Comparison of ENCODE assay signal across 16 cellular contexts in genomic region chr18:21634588-21635199, GRCh38. TPM values are rescaled to one million over a fixed set of nuclear protein-coding genes. Genes with fewer than 3 reads are reported as not detected.
A peak's percentile ranks its signal among the peaks of the same experiment; 100 is the strongest.
DNase-seq lines count a peak whose midpoint lies in the region; ATAC-seq, FAIRE-seq and TF ChIP-seq lines count a peak whose summit lies in the region.
"Had no signal": no experiment of that assay in that cellular context is flagged by ENCODE, and none has a peak within 500 bp of the region (broad histone marks: within the 10 kb centered on the region; RNA-seq: fewer than 3 reads in every experiment).

No MANE protein-coding gene starts in this region.

- H3K4me1 ChIP-seq in cardiac muscle cell (ENCODE audit: low read depth) (no peaks in the 10 kb centered on the region), right atrium auricular region (no peaks in the 10 kb centered on the region)

- no peaks in the 10 kb centered on the region for H3K27me3 Mint-ChIP-seq in activated B cell treated with CpG ODN at 0.5 μM for 24 hours
- H3K27me3 Mint-ChIP-seq in memory B cell: no peaks in the 10 kb centered on the region
- H3K27me3 Mint-ChIP-seq: CD4-positive, alpha-beta memory T cell had no signal

- CTCF ChIA-PET in activated B cell treated with CpG ODN at 0.5 μM for 24 hours (lab: Charles Lee): no interaction called here

- POLR2A ChIA-PET in activated B cell treated with CpG ODN at 0.5 μM for 24 hours (lab: Charles Lee): interaction anchor here (0.7 kb wide), 1 partner anchor 105 kb away, joined by 6 read pairs; no protein-coding TSS in a partner anchor

- H3K4me1 Mint-ChIP-seq in activated B cell treated with CpG ODN at 0.5 μM for 24 hours (peaks cover 18% of the 10 kb centered on the region), memory B cell (peaks cover 15% of the 10 kb centered on the region)
- H3K4me1 Mint-ChIP-seq: H9 had no signal

- H3K27me3 ChIP-seq in cardiac muscle cell (no peaks in the 10 kb centered on the region), right atrium auricular region (no peaks in the 10 kb centered on the region)

- ATAC-seq in activated B cell treated with CpG ODN at 0.5 μM for 24 hours (ENCODE audit: low read depth) (no peak), memory B cell (ENCODE audit: low read depth) (no peak)

- H3K36me3 Mint-ChIP-seq in activated B cell treated with CpG ODN at 0.5 μM for 24 hours (ENCODE audit: low read depth) (peaks cover 36% of the 10 kb centered on the region), memory B cell (no peaks in the 10 kb centered on the region)

- no peak overlapping the region for H3K4me3 ChIP-seq in cardiac muscle cell
- H3K4me3 ChIP-seq in right atrium auricular region: no peak overlapping the region

- TF ChIP-seq CTCF in cardiac muscle cell (IDR thresholded peaks at IDR 0.05; ENCODE audit: low read depth, low read length) (no peak), right atrium auricular region (IDR thresholded peaks at IDR 0.05) (no peak), activated B cell treated with CpG ODN at 0.5 μM for 24 hours (IDR thresholded peaks at IDR 0.05) (no peak), GM10266 (IDR thresholded peaks at IDR 0.05; ENCODE audit: control insufficient read depth, insufficient read depth, low read depth, missing control alignments) (no peak), GM20000 (IDR thresholded peaks at IDR 0.05; ENCODE audit: extremely low read depth, missing control alignments) (no peak)

- no peak overlapping the region for H3K4me3 Mint-ChIP-seq in activated B cell treated with CpG ODN at 0.5 μM for 24 hours
- no peak overlapping the region for H3K4me3 Mint-ChIP-seq in memory B cell
- H3K4me3 Mint-ChIP-seq: CD4-positive, alpha-beta memory T cell; H9 had no signal

- no peaks in the 10 kb centered on the region for H3K9me3 Mint-ChIP-seq in activated B cell treated with CpG ODN at 0.5 μM for 24 hours
- no peaks in the 10 kb centered on the region for H3K9me3 Mint-ChIP-seq in memory B cell
- H3K9me3 Mint-ChIP-seq: CD4-positive, alpha-beta memory T cell; H9 had no signal

- H3K27ac ChIP-seq in cardiac muscle cell (peak overlapping the region; percentile 8), right atrium auricular region (no peak overlapping the region)

- H3K27ac Mint-ChIP-seq in activated B cell treated with CpG ODN at 0.5 μM for 24 hours: peak overlapping the region; percentile 22
- H3K27ac Mint-ChIP-seq in memory B cell: peak overlapping the region; percentile 38

- H3K9me3 ChIP-seq in cardiac muscle cell (ENCODE audit: low read depth) (no peaks in the 10 kb centered on the region), right atrium auricular region (no peaks in the 10 kb centered on the region)

- DNase-seq in cardiac muscle cell (ENCODE audit: low read depth in 1 of 2, low spot score in 1 of 2) (no peak), right atrium auricular region (ENCODE audit: low spot score) (no peak), activated B cell treated with CpG ODN at 0.5 μM for 24 hours (no peak), memory B cell (ENCODE audit: low spot score in 2 of 2) (no peak), urothelium cell line (ENCODE audit: low spot score) (no peak), NCI-H2227 (lab: John Stamatoyannopoulos, UW; ENCODE audit: unreplicated experiment) (no peak), GM10266 (ENCODE audit: extremely low spot score) (no peak), GM20000 (ENCODE audit: low spot score) (no peak)
- DNase-seq: AML-193; CD4-positive, alpha-beta memory T cell; H9; NCI-H1048; NCI-H1436 treated with DMSO at 0.1 percent for 48 hours; NCI-H2029 treated with DMSO at 0.1 percent for 48 hours; NCI-H2171 treated with DMSO at 0.1 percent for 48 hours; NCI-H748 treated with DMSO at 0.1 percent for 48 hours had no signal

- intact Hi-C loops in activated B cell treated with CpG ODN at 0.5 μM for 24 hours (cut with micrococcal nuclease): loop anchor here (5.0 kb wide), 2 partner anchors 53 to 68 kb away; partner anchors contain the start of gene ABHD3

- FAIRE-seq in urothelium cell line (lab: Jason Lieb, UNC): peak; percentile 80

- H3K36me3 ChIP-seq in cardiac muscle cell (peaks cover 8% of the 10 kb centered on the region), right atrium auricular region (peaks cover 10% of the 10 kb centered on the region)

RNA-seq across cellular contexts. Expression of gene SNRPD1, which starts 22.6 kb away (rescaled TPM):
- total RNA-seq in cardiac muscle cell (6.8 and 16.1 TPM in 2 replicates), right atrium auricular region (1 to 10 TPM; 3.2 to 4.4 TPM), activated B cell treated with CpG ODN at 0.5 μM for 24 hours (58.1 and 60.8 TPM in 2 replicates)
- 146 and 159 TPM in 2 replicates for polyA plus RNA-seq in cardiac muscle cell

RNA-seq across cellular contexts. Expression of gene ESCO1, which starts 34.2 kb away (rescaled TPM):
- total RNA-seq in cardiac muscle cell (12.6 and 18.3 TPM in 2 replicates), right atrium auricular region (10 to 100 TPM in 1 of 2 donors, 1 to 10 TPM in 1; 8.8 to 13.6 TPM), activated B cell treated with CpG ODN at 0.5 μM for 24 hours (18.2 and 19.6 TPM in 2 replicates)
- polyA plus RNA-seq in cardiac muscle cell: 12.2 and 18.5 TPM in 2 replicates
